Comparison of ENCODE assay signal across 10 cellular contexts in the genomic region with DNA sequence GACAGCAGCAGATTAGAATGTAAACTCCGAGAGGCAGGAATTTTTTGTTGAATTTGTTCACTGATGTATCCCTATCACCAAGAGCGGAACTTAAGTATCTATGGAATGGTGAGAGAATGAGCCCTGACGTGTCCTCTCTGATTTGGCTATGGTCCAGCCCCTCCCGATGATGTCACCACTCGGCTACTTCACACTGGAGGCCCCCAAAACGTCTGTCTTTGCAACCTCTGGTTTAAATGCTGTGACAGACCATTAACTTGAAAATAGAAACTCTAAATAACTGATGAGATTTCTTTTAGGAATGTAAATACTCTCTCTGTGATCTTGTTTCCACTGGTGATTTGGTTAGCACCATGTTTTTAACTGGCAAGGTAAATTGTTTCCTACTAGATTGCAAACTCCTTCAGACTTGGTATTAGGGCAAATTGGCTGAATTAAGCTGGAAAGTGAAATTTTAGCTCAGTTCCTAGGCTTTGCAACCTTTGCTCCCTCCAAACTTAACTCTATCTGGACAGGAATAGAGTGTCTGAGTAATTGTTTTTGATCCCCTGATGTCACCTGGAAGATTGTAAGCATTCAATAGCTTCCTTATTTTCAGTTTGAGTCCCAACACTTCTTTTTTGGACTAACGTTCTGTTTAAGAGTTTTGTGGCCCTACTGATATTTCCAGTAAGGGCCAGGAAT. TPM values are rescaled to one million over a fixed set of nuclear protein-coding genes. Genes with fewer than 3 reads are reported as not detected.
DNase-seq lines count a peak whose midpoint lies in the region; ATAC-seq and TF ChIP-seq lines count a peak whose summit lies in the region.
"Had no signal": no experiment of that assay in that cellular context is flagged by ENCODE, and none has a peak within 500 bp of the region (broad histone marks: within the 10 kb centered on the region; RNA-seq: fewer than 3 reads in every experiment).

No MANE protein-coding gene starts in this region.

- no peaks in the 10 kb centered on the region for H3K36me3 Mint-ChIP-seq in glutamatergic neuron (ENCODE audit: unreplicated experiment)

- H3K23ac ChIP-seq in trophoblast cell (ENCODE audit: low read length) (no peak overlapping the region), neuronal stem cell (ENCODE audit: low read depth, low read length, poor library complexity) (no peak overlapping the region)

- no peak overlapping the region for H3K4me2 ChIP-seq in trophoblast cell (ENCODE audit: low read length)
- H3K4me2 ChIP-seq in neuronal stem cell (ENCODE audit: insufficient read depth, low read length, poor library complexity, severe bottlenecking), result no peak overlapping the region

- H3K4me1 ChIP-seq in SJCRH30, result peaks cover 7% of the 10 kb centered on the region
- H3K4me1 ChIP-seq in foreskin keratinocyte, result peaks cover 21% of the 10 kb centered on the region
- H3K4me1 ChIP-seq in trophoblast cell (ENCODE audit: control insufficient read depth in 1 of 2, insufficient read depth in 2 of 2, low read length in 2 of 2), result no peaks in the 10 kb centered on the region
- H3K4me1 ChIP-seq in neuronal stem cell (ENCODE audit: control insufficient read depth in 2 of 2, insufficient read depth in 1 of 2, low read depth in 1 of 2, low read length in 2 of 2), result no peaks in the 10 kb centered on the region

- H3K14ac ChIP-seq in trophoblast cell (ENCODE audit: low read length) (no peak overlapping the region), neuronal stem cell (ENCODE audit: low read length) (no peak overlapping the region)

- H2BK120ac ChIP-seq in trophoblast cell (ENCODE audit: insufficient read depth, low read length, poor library complexity) (no peak overlapping the region), neuronal stem cell (ENCODE audit: low read depth, low read length) (no peak overlapping the region)

- H2BK5ac ChIP-seq in trophoblast cell (ENCODE audit: low read depth, low read length, poor library complexity) (no peak overlapping the region), neuronal stem cell (ENCODE audit: low read length) (no peak overlapping the region)

- H4K12ac ChIP-seq in trophoblast cell (ENCODE audit: low read depth, low read length), result no peak overlapping the region

- H3K9me3 ChIP-seq in SJCRH30 (replicated peaks), result no peaks in the 10 kb centered on the region
- H3K9me3 ChIP-seq in trophoblast cell (ENCODE audit: insufficient read depth, low read depth, low read length), result no peaks in the 10 kb centered on the region
- H3K9me3 ChIP-seq in neuronal stem cell (replicated peaks in 1 of 2; ENCODE audit: control insufficient read depth in 2 of 2, insufficient read depth in 1 of 2, low read depth in 1 of 2, low read length in 2 of 2), result no peaks in the 10 kb centered on the region

- TF ChIP-seq CTCF in foreskin keratinocyte (conservative IDR thresholded peaks at IDR 0.05), result no peak
- no peak for TF ChIP-seq CTCF in glutamatergic neuron (IDR thresholded peaks at IDR 0.05; ENCODE audit: partially characterized antibody, unreplicated experiment)

- H3K4me3 ChIP-seq in SJCRH30 (peak overlapping the region; percentile 56), trophoblast cell (ENCODE audit: low read depth, low read length) (no peak overlapping the region), neuronal stem cell (ENCODE audit: low read length in 2 of 2) (no peak overlapping the region)

- no CpG with 5 or more reads among the region's 7 CpGs for WGBS in trophoblast cell (ENCODE audit: extremely low coverage, insufficient coverage, insufficient read length)
- WGBS in neuronal stem cell (ENCODE audit: extremely low coverage in 2 of 2, insufficient read length in 2 of 2, insufficient replicate concordance in 1 of 2), 2 donors, result no CpG with 5 or more reads among the region's 7 CpGs

- no peaks in the 10 kb centered on the region for H3K27me3 Mint-ChIP-seq in glutamatergic neuron (ENCODE audit: unreplicated experiment)

- H3K79me2 ChIP-seq in trophoblast cell (ENCODE audit: control insufficient read depth, insufficient read depth, low read length, poor library complexity), result no peaks in the 10 kb centered on the region

- no peaks in the 10 kb centered on the region for H3K27me3 ChIP-seq in SJCRH30
- no peaks in the 10 kb centered on the region for H3K27me3 ChIP-seq in foreskin keratinocyte
- no peaks in the 10 kb centered on the region for H3K27me3 ChIP-seq in trophoblast cell (ENCODE audit: insufficient read depth, low read length)
- peaks cover 0 to 9% (median 0%) of the 10 kb centered on the region in 3 experiments for H3K27me3 ChIP-seq in neuronal stem cell (ENCODE audit: control insufficient read depth in 3 of 3, insufficient read depth in 3 of 3, low read depth in 1 of 3, low read length in 3 of 3)

- H3K27ac ChIP-seq in SJCRH30 (peak overlapping the region; percentile 90), foreskin keratinocyte (peak overlapping the region; percentile 80), trophoblast cell (ENCODE audit: low read depth, low read length) (no peak overlapping the region), neuronal stem cell (replicated peaks; ENCODE audit: low read length) (no peak overlapping the region)

- H3K36me3 ChIP-seq in SJCRH30 (no peaks in the 10 kb centered on the region), trophoblast cell (ENCODE audit: control insufficient read depth in 1 of 2, insufficient read depth in 2 of 2, low read length in 2 of 2) (no peaks in the 10 kb centered on the region), neuronal stem cell (replicated peaks in 1 of 2; ENCODE audit: control insufficient read depth in 2 of 2, insufficient read depth in 2 of 2, low read length in 2 of 2) (no peaks in the 10 kb centered on the region)

- DNase-seq in EH (ENCODE audit: low read depth) (peak; percentile 97), SJCRH30 (peak; percentile 79 to 82), foreskin keratinocyte (peak; percentile 88 to 94), trophoblast cell (peak; percentile 22 to 61), pons (ENCODE audit: low spot score) (no peak), neuronal stem cell (ENCODE audit: low spot score) (no peak), Ammon's horn (ENCODE audit: low spot score) (no peak), glutamatergic neuron (no peak)
- DNase-seq: activated gamma-delta T cell had no signal

- H3K9ac ChIP-seq in trophoblast cell (ENCODE audit: low read length), result no peak overlapping the region
- H3K9ac ChIP-seq in neuronal stem cell (ENCODE audit: low read depth, low read length, poor library complexity), result no peak overlapping the region

- H4K91ac ChIP-seq in trophoblast cell (ENCODE audit: low read depth, low read length), result no peak overlapping the region
- no peak overlapping the region for H4K91ac ChIP-seq in neuronal stem cell (ENCODE audit: low read depth, low read length, poor library complexity)

- no peak overlapping the region for H2BK12ac ChIP-seq in trophoblast cell (ENCODE audit: low read length)
- no peak overlapping the region for H2BK12ac ChIP-seq in neuronal stem cell (ENCODE audit: low read length)

- ATAC-seq in foreskin keratinocyte, result peak; percentile 81

- no peaks in the 10 kb centered on the region for H3K9me3 Mint-ChIP-seq in glutamatergic neuron (ENCODE audit: unreplicated experiment)

- H3K4me3 Mint-ChIP-seq in glutamatergic neuron (ENCODE audit: unreplicated experiment), result no peak overlapping the region

- H3K18ac ChIP-seq in trophoblast cell (ENCODE audit: low read length) (no peak overlapping the region), neuronal stem cell (ENCODE audit: low read length) (no peak overlapping the region)

- H3K4ac ChIP-seq in trophoblast cell (ENCODE audit: low read depth, low read length) (no peak overlapping the region), neuronal stem cell (ENCODE audit: low read length) (no peak overlapping the region)

- no peak overlapping the region for H3K27ac Mint-ChIP-seq in glutamatergic neuron (ENCODE audit: unreplicated experiment)

- H2AFZ ChIP-seq in trophoblast cell (ENCODE audit: insufficient read depth, low read length, poor library complexity) (no peak overlapping the region), neuronal stem cell (ENCODE audit: low read length) (no peak overlapping the region)

- H4K8ac ChIP-seq in trophoblast cell (ENCODE audit: low read depth, low read length) (no peak overlapping the region), neuronal stem cell (ENCODE audit: low read depth, low read length) (no peak overlapping the region)

- no peak overlapping the region for H2BK15ac ChIP-seq in neuronal stem cell (ENCODE audit: low read length)

- no peaks in the 10 kb centered on the region for H3K79me1 ChIP-seq in trophoblast cell (ENCODE audit: low read length)
- H3K79me1 ChIP-seq in neuronal stem cell (ENCODE audit: low read depth, low read length), result no peaks in the 10 kb centered on the region

- no peaks in the 10 kb centered on the region for H3K4me1 Mint-ChIP-seq in glutamatergic neuron (ENCODE audit: low read depth, unreplicated experiment)

- no peak overlapping the region for H2AK5ac ChIP-seq in trophoblast cell (ENCODE audit: low read length)
- no peak overlapping the region for H2AK5ac ChIP-seq in neuronal stem cell (ENCODE audit: low read depth, low read length)

RNA-seq across cellular contexts. Expression of gene SLC16A12, which starts 19.1 kb away (rescaled TPM):
- 0.15 and 0.18 TPM in 2 replicates for total RNA-seq in SJCRH30 (2014; rRNA removed; shearing (Covaris generic))
- total RNA-seq in foreskin keratinocyte, result 0.17 and 0.18 TPM in 2 replicates
- polyA plus RNA-seq in foreskin keratinocyte, result 0.04 and 0.07 TPM in 2 replicates
- 0.07 and 0.11 TPM in 2 replicates for polyA plus RNA-seq in trophoblast cell (2013)
- polyA plus RNA-seq in neuronal stem cell (2013, experiment 1 of 2), result 0.04 TPM
- 0.06 TPM for polyA plus RNA-seq in neuronal stem cell (2013, experiment 2 of 2)
- total RNA-seq in glutamatergic neuron (ENCODE audit: unreplicated experiment), result not detected
- total RNA-seq: SK-MEL-5 had no signal

Comparison
In these comparisons a context has a peak if more than half of its experiments do, and no peak if none do; other contexts are left out.
1. DNase-seq: peak in EH (single experiment), SJCRH30 (2 of 2), foreskin keratinocyte (2 of 2) and trophoblast cell (2 of 2); none in pons (single experiment), neuronal stem cell (single experiment), Ammon's horn (single experiment) and glutamatergic neuron (single experiment).
2. H3K27ac ChIP-seq: peak in SJCRH30 (single experiment) and foreskin keratinocyte (single experiment); none in trophoblast cell (single experiment) and neuronal stem cell (single experiment).